Comparison of ENCODE assay signal across 36 cellular contexts in the genomic region with DNA sequence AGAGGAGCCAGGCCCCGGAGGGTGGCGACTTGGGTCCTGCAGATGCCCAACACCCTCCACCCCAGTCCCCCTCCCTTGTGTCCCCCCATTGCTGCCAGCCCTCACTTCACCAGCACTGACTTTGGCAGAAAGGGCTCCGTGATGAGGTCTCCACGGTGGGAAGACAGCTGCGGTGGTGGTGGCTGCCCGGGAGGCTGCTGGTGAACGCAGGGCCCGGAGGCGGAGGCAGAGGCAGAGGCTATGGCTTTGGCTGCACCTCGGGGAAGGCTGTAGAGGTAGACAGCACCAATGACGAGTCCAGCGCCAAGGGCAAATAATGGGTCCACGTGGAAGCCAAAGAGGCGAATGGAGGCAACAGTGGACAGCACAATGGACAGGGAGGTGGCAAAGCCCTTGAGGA.
"Had no signal": no experiment of that assay in that cellular context is flagged by ENCODE, and none has a peak within 500 bp of the region (broad histone marks: within the 10 kb centered on the region; RNA-seq: fewer than 3 reads in every experiment).

No MANE protein-coding gene starts in this region.

- H3K27me3 Mint-ChIP-seq: activated B cell treated with CpG ODN at 0.5 μM for 24 hours; activated CD4-positive, alpha-beta memory T cell treated with anti-CD3 and anti-CD28 coated beads for 36 hours; activated naive CD8-positive, alpha-beta T cell treated with anti-CD3 and anti-CD28 coated beads for 36 hours had no signal

- H3K4me2 ChIP-seq: KMS-11 had no signal

- H3K9ac ChIP-seq: KMS-11 had no signal

- H3K27me3 ChIP-seq: brain microvascular endothelial cell had no signal

- DNase-seq: activated B cell treated with CpG ODN at 0.5 μM for 24 hours; activated CD4-positive, alpha-beta memory T cell treated with anti-CD3 and anti-CD28 coated beads for 36 hours; activated CD4-positive, alpha-beta T cell treated with anti-CD3 and anti-CD28 coated beads for 4 hours; activated CD4-positive, alpha-beta T cell treated with anti-CD3 and anti-CD28 coated beads, Interleukin-2, amount 50 U/mL, for 1 hour; activated CD4-positive, CD25-positive, alpha-beta regulatory T cell treated with anti-CD3 and anti-CD28 coated beads, Interleukin-2, amount 50 U/mL, for 72 hours; activated CD8-positive, alpha-beta memory T cell treated with anti-CD3 and anti-CD28 coated beads, Interleukin-2, amount 50 U/mL, for 4 hours; activated effector memory CD4-positive, alpha-beta T cell treated with anti-CD3 and anti-CD28 coated beads, Interleukin-2, amount 50 U/mL, for 16 hours; activated naive CD4-positive, alpha-beta T cell; activated naive CD4-positive, alpha-beta T cell treated with anti-CD3 and anti-CD28 coated beads, Interleukin-2, amount 50 U/mL, for 16 hours; activated naive CD8-positive, alpha-beta T cell treated with anti-CD3 and anti-CD28 coated beads for 36 hours; activated T-cell treated with anti-CD3 and anti-CD28 coated beads, Interleukin-2, amount 50 U/mL, for 1 hour; amniotic stem cell; brain microvascular endothelial cell; central memory CD4-positive, alpha-beta T cell; MM.1S; MV-4-11; NCI-H1092; NCI-H146; NCI-H187; NCI-H2029 treated with DMSO at 0.1 percent for 48 hours; NCI-H2107; NCI-H2171; NCI-H510A; NCI-H526; NCI-H748 treated with DMSO at 0.1 percent for 48 hours; NK-92 treated with Interleukin-12 subunit alpha and Interleukin-12 subunit beta, amount 100 ng/mL, for 24 hours; PC-3; Right ventricle myocardium superior; SW 1271; T-helper 1 cell; T-helper 2 cell; T-helper 9 cell had no signal

- H3K27ac Mint-ChIP-seq: activated B cell treated with CpG ODN at 0.5 μM for 24 hours; activated CD4-positive, alpha-beta memory T cell treated with anti-CD3 and anti-CD28 coated beads for 36 hours; activated naive CD8-positive, alpha-beta T cell treated with anti-CD3 and anti-CD28 coated beads for 36 hours had no signal

- ATAC-seq: PC-3 had no signal

- FAIRE-seq: RCC 7860 had no signal

- H3K9me3 Mint-ChIP-seq: activated B cell treated with CpG ODN at 0.5 μM for 24 hours; activated CD4-positive, alpha-beta memory T cell treated with anti-CD3 and anti-CD28 coated beads for 36 hours; activated naive CD8-positive, alpha-beta T cell treated with anti-CD3 and anti-CD28 coated beads for 36 hours had no signal

- H3K4me3 Mint-ChIP-seq: activated B cell treated with CpG ODN at 0.5 μM for 24 hours; activated CD4-positive, alpha-beta memory T cell treated with anti-CD3 and anti-CD28 coated beads for 36 hours; activated naive CD8-positive, alpha-beta T cell treated with anti-CD3 and anti-CD28 coated beads for 36 hours had no signal

- H3K27ac ChIP-seq: brain microvascular endothelial cell, KMS-11, RWPE1, VCaP had no signal
